ENCODE assay signal across 1 cellular context in the genomic region with DNA sequence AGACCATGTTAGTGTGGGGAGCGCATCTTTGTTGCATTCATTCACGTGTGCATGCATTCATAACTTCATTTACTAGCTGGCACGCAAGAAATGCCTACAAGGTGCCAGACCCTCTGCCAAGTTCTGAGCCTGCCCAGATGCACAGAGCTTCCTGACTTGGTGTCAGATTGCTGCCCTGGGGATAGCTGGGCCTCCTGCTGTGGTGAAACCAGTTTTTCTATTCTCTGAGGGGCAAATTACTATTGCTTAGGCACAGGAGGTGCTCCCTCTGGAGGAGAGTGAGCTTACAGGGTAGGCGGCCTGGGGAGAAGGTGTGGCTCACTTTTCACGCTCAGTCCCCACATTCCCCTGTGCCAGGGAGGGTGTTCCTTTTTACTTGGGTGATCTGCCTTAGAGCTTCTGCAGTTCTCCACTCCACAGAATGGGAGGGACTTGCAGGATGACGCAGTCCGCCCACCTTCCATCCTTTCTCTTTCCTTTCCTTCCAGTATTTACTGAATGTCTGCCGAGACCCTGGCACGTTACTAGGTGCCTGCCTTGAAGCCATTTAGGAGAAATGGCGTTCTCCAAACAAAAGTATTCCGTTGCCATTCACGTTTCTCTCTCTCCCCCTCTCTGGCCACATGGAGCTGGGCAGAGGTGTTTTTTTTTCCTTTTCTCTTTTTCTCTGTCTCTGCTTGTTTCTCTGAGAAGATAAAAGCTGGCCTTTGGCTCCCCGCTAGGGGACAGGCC.
TF ChIP-seq lines count a peak whose summit lies in the region.

No MANE protein-coding gene starts in this region.

TF ChIP-seq in HEK293, 187 proteins besides CTCF, POLR2A, EP300 and RAD21 (continued from another document and continues in another):
- TF ChIP-seq, protein P1, sequence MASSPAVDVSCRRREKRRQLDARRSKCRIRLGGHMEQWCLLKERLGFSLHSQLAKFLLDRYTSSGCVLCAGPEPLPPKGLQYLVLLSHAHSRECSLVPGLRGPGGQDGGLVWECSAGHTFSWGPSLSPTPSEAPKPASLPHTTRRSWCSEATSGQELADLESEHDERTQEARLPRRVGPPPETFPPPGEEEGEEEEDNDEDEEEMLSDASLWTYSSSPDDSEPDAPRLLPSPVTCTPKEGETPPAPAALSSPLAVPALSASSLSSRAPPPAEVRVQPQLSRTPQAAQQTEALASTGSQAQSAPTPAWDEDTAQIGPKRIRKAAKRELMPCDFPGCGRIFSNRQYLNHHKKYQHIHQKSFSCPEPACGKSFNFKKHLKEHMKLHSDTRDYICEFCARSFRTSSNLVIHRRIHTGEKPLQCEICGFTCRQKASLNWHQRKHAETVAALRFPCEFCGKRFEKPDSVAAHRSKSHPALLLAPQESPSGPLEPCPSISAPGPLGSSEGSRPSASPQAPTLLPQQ (tag by site-specific recombination; IDR thresholded peaks at IDR 0.05) = no peak
- TF ChIP-seq ZNF654 (tag by site-specific recombination; IDR thresholded peaks at IDR 0.05; ENCODE audit: low read depth) (no peak), ZSCAN16 (tag by site-specific recombination; IDR thresholded peaks at IDR 0.05) (no peak), ZXDB (tag by site-specific recombination; IDR thresholded peaks at IDR 0.05) (no peak), ZNF426 (tag by site-specific recombination; IDR thresholded peaks at IDR 0.05) (no peak), MZF1 (tag by site-specific recombination; IDR thresholded peaks at IDR 0.05; ENCODE audit: borderline replicate concordance) (peak; percentile 74; the same call in 1 of the 2 replicates), ZNF133 (tag by site-specific recombination; IDR thresholded peaks at IDR 0.05) (no peak), ZNF571 (tag by site-specific recombination; IDR thresholded peaks at IDR 0.05) (no peak), ZNF24 (tag by site-specific recombination; IDR thresholded peaks at IDR 0.05) (peak; percentile 81; the same call in 1 of the 2 replicates), ZSCAN23 (tag by site-specific recombination; IDR thresholded peaks at IDR 0.05) (no peak), ZNF623 (tag by site-specific recombination; IDR thresholded peaks at IDR 0.05) (no peak), OVOL3 (tag by site-specific recombination; IDR thresholded peaks at IDR 0.05) (no peak), BCL11A (tag by site-specific recombination; IDR thresholded peaks at IDR 0.05; ENCODE audit: low read depth) (no peak), ZNF561 (tag by site-specific recombination; IDR thresholded peaks at IDR 0.05; ENCODE audit: borderline replicate concordance) (no peak), ZNF610 (tag by site-specific recombination; IDR thresholded peaks at IDR 0.05; ENCODE audit: borderline replicate concordance) (no peak), ZBTB1 (tag by site-specific recombination; IDR thresholded peaks at IDR 0.05) (no peak), ZNF37A (tag by site-specific recombination; IDR thresholded peaks at IDR 0.05) (no peak), ZNF473 (tag by site-specific recombination; IDR thresholded peaks at IDR 0.05) (no peak), KLF1 (tag by site-specific recombination; IDR thresholded peaks at IDR 0.05) (0 out of 2 replicates have a peak, but pooled peaks have one; percentile 16), HOXA7 (CRISPR knock-in tag; IDR thresholded peaks at IDR 0.05; ENCODE audit: borderline replicate concordance) (no peak), ZNF792 (tag by site-specific recombination; IDR thresholded peaks at IDR 0.05) (no peak), ZNF777 (tag by site-specific recombination; IDR thresholded peaks at IDR 0.05; ENCODE audit: borderline replicate concordance) (no peak), ZSCAN30 (tag by site-specific recombination; IDR thresholded peaks at IDR 0.05) (no peak), ZNF768 (tag by site-specific recombination; IDR thresholded peaks at IDR 0.05) (no peak), YY1 (tag by site-specific recombination; IDR thresholded peaks at IDR 0.05) (no peak), ZNF16 (tag by site-specific recombination; IDR thresholded peaks at IDR 0.05; ENCODE audit: low read depth) (no peak), ZFP41 (tag by site-specific recombination; IDR thresholded peaks at IDR 0.05; ENCODE audit: borderline replicate concordance) (no peak), ZNF791 (tag by site-specific recombination; IDR thresholded peaks at IDR 0.05) (no peak), ZBTB48 (tag by site-specific recombination; IDR thresholded peaks at IDR 0.05) (no peak; the same call in 1 of the 2 replicates), ZNF341 (tag by site-specific recombination; IDR thresholded peaks at IDR 0.05; ENCODE audit: low read depth) (no peak), SP7 (tag by site-specific recombination; IDR thresholded peaks at IDR 0.05) (peak; percentile 49; the same call in 1 of the 2 replicates), FEZF1 (tag by site-specific recombination; IDR thresholded peaks at IDR 0.05) (no peak; the same call in 1 of the 2 replicates), ZNF155 (tag by site-specific recombination; IDR thresholded peaks at IDR 0.05) (no peak), ZNF670 (tag by site-specific recombination; IDR thresholded peaks at IDR 0.05; ENCODE audit: low read depth) (no peak)
- TF ChIP-seq, protein P2, sequence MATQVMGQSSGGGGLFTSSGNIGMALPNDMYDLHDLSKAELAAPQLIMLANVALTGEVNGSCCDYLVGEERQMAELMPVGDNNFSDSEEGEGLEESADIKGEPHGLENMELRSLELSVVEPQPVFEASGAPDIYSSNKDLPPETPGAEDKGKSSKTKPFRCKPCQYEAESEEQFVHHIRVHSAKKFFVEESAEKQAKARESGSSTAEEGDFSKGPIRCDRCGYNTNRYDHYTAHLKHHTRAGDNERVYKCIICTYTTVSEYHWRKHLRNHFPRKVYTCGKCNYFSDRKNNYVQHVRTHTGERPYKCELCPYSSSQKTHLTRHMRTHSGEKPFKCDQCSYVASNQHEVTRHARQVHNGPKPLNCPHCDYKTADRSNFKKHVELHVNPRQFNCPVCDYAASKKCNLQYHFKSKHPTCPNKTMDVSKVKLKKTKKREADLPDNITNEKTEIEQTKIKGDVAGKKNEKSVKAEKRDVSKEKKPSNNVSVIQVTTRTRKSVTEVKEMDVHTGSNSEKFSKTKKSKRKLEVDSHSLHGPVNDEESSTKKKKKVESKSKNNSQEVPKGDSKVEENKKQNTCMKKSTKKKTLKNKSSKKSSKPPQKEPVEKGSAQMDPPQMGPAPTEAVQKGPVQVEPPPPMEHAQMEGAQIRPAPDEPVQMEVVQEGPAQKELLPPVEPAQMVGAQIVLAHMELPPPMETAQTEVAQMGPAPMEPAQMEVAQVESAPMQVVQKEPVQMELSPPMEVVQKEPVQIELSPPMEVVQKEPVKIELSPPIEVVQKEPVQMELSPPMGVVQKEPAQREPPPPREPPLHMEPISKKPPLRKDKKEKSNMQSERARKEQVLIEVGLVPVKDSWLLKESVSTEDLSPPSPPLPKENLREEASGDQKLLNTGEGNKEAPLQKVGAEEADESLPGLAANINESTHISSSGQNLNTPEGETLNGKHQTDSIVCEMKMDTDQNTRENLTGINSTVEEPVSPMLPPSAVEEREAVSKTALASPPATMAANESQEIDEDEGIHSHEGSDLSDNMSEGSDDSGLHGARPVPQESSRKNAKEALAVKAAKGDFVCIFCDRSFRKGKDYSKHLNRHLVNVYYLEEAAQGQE (tag by site-specific recombination; IDR thresholded peaks at IDR 0.05) = no peak
- TF ChIP-seq, protein P3, sequence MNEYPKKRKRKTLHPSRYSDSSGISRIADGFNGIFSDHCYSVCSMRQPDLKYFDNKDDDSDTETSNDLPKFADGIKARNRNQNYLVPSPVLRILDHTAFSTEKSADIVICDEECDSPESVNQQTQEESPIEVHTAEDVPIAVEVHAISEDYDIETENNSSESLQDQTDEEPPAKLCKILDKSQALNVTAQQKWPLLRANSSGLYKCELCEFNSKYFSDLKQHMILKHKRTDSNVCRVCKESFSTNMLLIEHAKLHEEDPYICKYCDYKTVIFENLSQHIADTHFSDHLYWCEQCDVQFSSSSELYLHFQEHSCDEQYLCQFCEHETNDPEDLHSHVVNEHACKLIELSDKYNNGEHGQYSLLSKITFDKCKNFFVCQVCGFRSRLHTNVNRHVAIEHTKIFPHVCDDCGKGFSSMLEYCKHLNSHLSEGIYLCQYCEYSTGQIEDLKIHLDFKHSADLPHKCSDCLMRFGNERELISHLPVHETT (tag by site-specific recombination; IDR thresholded peaks at IDR 0.05) = no peak
- TF ChIP-seq, protein P4, sequence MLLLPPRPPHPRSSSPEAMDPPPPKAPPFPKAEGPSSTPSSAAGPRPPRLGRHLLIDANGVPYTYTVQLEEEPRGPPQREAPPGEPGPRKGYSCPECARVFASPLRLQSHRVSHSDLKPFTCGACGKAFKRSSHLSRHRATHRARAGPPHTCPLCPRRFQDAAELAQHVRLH (tag by site-specific recombination; IDR thresholded peaks at IDR 0.05) = no peak
- TF ChIP-seq, protein P5, sequence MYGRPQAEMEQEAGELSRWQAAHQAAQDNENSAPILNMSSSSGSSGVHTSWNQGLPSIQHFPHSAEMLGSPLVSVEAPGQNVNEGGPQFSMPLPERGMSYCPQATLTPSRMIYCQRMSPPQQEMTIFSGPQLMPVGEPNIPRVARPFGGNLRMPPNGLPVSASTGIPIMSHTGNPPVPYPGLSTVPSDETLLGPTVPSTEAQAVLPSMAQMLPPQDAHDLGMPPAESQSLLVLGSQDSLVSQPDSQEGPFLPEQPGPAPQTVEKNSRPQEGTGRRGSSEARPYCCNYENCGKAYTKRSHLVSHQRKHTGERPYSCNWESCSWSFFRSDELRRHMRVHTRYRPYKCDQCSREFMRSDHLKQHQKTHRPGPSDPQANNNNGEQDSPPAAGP (tag by site-specific recombination; IDR thresholded peaks at IDR 0.05) = no peak
- TF ChIP-seq, protein P6, sequence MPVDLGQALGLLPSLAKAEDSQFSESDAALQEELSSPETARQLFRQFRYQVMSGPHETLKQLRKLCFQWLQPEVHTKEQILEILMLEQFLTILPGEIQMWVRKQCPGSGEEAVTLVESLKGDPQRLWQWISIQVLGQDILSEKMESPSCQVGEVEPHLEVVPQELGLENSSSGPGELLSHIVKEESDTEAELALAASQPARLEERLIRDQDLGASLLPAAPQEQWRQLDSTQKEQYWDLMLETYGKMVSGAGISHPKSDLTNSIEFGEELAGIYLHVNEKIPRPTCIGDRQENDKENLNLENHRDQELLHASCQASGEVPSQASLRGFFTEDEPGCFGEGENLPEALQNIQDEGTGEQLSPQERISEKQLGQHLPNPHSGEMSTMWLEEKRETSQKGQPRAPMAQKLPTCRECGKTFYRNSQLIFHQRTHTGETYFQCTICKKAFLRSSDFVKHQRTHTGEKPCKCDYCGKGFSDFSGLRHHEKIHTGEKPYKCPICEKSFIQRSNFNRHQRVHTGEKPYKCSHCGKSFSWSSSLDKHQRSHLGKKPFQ (tag by site-specific recombination; IDR thresholded peaks at IDR 0.05) = no peak
- TF ChIP-seq, protein P7, sequence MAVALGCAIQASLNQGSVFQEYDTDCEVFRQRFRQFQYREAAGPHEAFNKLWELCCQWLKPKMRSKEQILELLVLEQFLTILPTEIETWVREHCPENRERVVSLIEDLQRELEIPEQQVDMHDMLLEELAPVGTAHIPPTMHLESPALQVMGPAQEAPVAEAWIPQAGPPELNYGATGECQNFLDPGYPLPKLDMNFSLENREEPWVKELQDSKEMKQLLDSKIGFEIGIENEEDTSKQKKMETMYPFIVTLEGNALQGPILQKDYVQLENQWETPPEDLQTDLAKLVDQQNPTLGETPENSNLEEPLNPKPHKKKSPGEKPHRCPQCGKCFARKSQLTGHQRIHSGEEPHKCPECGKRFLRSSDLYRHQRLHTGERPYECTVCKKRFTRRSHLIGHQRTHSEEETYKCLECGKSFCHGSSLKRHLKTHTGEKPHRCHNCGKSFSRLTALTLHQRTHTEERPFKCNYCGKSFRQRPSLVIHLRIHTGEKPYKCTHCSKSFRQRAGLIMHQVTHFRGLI (tag by site-specific recombination; IDR thresholded peaks at IDR 0.05) = no peak
- TF ChIP-seq, protein P8, sequence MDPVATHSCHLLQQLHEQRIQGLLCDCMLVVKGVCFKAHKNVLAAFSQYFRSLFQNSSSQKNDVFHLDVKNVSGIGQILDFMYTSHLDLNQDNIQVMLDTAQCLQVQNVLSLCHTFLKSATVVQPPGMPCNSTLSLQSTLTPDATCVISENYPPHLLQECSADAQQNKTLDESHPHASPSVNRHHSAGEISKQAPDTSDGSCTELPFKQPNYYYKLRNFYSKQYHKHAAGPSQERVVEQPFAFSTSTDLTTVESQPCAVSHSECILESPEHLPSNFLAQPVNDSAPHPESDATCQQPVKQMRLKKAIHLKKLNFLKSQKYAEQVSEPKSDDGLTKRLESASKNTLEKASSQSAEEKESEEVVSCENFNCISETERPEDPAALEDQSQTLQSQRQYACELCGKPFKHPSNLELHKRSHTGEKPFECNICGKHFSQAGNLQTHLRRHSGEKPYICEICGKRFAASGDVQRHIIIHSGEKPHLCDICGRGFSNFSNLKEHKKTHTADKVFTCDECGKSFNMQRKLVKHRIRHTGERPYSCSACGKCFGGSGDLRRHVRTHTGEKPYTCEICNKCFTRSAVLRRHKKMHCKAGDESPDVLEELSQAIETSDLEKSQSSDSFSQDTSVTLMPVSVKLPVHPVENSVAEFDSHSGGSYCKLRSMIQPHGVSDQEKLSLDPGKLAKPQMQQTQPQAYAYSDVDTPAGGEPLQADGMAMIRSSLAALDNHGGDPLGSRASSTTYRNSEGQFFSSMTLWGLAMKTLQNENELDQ (tag by site-specific recombination; IDR thresholded peaks at IDR 0.05; ENCODE audit: low read depth) = no peak
- TF ChIP-seq, protein P9, sequence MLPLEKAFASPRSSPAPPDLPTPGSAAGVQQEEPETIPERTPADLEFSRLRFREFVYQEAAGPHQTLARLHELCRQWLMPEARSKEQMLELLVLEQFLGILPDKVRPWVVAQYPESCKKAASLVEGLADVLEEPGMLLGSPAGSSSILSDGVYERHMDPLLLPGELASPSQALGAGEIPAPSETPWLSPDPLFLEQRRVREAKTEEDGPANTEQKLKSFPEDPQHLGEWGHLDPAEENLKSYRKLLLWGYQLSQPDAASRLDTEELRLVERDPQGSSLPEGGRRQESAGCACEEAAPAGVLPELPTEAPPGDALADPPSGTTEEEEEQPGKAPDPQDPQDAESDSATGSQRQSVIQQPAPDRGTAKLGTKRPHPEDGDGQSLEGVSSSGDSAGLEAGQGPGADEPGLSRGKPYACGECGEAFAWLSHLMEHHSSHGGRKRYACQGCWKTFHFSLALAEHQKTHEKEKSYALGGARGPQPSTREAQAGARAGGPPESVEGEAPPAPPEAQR (tag by site-specific recombination; IDR thresholded peaks at IDR 0.05) = no peak
- TF ChIP-seq, protein P10, sequence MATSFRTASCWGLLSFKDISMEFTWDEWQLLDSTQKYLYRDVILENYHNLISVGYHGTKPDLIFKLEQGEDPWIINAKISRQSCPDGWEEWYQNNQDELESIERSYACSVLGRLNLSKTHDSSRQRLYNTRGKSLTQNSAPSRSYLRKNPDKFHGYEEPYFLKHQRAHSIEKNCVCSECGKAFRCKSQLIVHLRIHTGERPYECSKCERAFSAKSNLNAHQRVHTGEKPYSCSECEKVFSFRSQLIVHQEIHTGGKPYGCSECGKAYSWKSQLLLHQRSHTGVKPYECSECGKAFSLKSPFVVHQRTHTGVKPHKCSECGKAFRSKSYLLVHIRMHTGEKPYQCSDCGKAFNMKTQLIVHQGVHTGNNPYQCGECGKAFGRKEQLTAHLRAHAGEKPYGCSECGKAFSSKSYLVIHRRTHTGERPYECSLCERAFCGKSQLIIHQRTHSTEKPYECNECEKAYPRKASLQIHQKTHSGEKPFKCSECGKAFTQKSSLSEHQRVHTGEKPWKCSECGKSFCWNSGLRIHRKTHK (tag by site-specific recombination; IDR thresholded peaks at IDR 0.05) = no peak
